In the genomic region with DNA sequence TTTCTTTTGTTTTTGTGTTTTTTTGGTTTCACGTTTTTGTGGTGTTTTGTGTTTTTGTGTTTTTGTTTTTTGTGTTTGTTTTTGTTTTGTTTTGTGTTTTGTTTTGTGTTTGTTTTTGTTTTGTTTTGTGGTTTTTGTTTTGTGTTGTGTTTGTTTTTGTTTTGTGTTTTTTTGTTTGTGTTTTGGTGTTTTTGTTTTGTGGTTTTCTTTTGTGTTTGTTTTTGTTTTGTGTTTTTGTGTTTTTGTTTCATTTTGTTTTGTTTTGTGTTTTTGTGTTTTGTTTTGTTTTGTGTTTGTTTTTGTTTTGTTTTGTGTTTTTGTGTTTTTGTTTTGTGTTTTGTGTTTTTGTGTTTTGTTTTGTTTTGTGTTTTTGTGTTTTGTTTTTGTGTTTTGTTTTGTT, we compare ENCODE assay signal across 25 cellular contexts. TPM values are rescaled to one million over a fixed set of nuclear protein-coding genes. Genes with fewer than 3 reads are reported as not detected.
DNase-seq lines count a peak whose midpoint lies in the region; ATAC-seq, FAIRE-seq and TF ChIP-seq lines count a peak whose summit lies in the region.
"Had no signal": no experiment of that assay in that cellular context is flagged by ENCODE, and none has a peak within 500 bp of the region (broad histone marks: within the 10 kb centered on the region; RNA-seq: fewer than 3 reads in every experiment).

No MANE protein-coding gene starts in this region.

- H3K27ac Mint-ChIP-seq in activated T-helper 1 cell treated with anti-CD3 and anti-CD28 coated beads, Interleukin-12 subunit alpha, Interleukin-12 subunit beta, Interleukin-2, Interleukin-4 antibody, amounts not matched to agents 30 ng/mL and 10 ng/mL and 1 ng/mL, durations not matched to agents 14 hours and 24 hours and 36 hours = peak overlapping the region; percentile 24
- peak overlapping the region; percentile 32 for H3K27ac Mint-ChIP-seq in endothelial cell (ENCODE audit: unreplicated experiment)
- H3K27ac Mint-ChIP-seq: T-helper 17 cell had no signal

- H3K27ac ChIP-seq in HepG2 (ENCODE audit: extremely low read length, insufficient read depth, low read length) (no peak overlapping the region), right lobe of liver (no peak overlapping the region), foreskin keratinocyte (no peak overlapping the region)
- H3K27ac ChIP-seq: C4-2B, coronary artery, esophagus muscularis mucosa, hepatocyte, SK-N-MC, thoracic aorta, vagina had no signal

- POLR2A ChIA-PET in HepG2 (lab: Yijun Ruan, JAX) = no interaction called here

- DNase-seq in HepG2 (ENCODE audit: low spot score) (no peak), right lobe of liver (no peak), endothelial cell (ENCODE audit: low spot score) (no peak), foreskin keratinocyte (no peak), LoVo (ENCODE audit: low spot score) (no peak), NCI-H748 (lab: John Stamatoyannopoulos, UW; ENCODE audit: unreplicated experiment) (no peak)
- DNase-seq in activated T-helper 1 cell treated with anti-CD3 and anti-CD28 coated beads, Interleukin-12 subunit alpha, Interleukin-12 subunit beta, Interleukin-2, Interleukin-4 antibody, amounts not matched to agents 30 ng/mL and 10 ng/mL and 1 ng/mL, durations not matched to agents 14 hours and 24 hours and 36 hours (ENCODE audit: low spot score) = no peak
- DNase-seq: IMR-90; mesendoderm; NCI-H1092 treated with DMSO at 0.1 percent for 48 hours; NCI-H2029 treated with DMSO at 0.1 percent for 48 hours; NCI-H226; NCI-H774; small intestine; stimulated activated CD4-positive, alpha-beta T cell treated with anti-CD3 and anti-CD28 coated beads, Interleukin-2, amount 100 ng/mL, for 24 hours; T-helper 17 cell had no signal

- no peak overlapping the region for H2AFZ ChIP-seq in HepG2 (ENCODE audit: low read length)
- H2AFZ ChIP-seq: hepatocyte had no signal

- intact Hi-C loops in HepG2 (cut with micrococcal nuclease; ENCODE audit: unreplicated experiment) (no loop called here), right lobe of liver (cut with DNase I) (no loop called here)
- intact Hi-C loops in activated T-helper 1 cell treated with anti-CD3 and anti-CD28 coated beads, Interleukin-12 subunit alpha, Interleukin-12 subunit beta, Interleukin-2, Interleukin-4 antibody, amounts not matched to agents 30 ng/mL and 10 ng/mL and 1 ng/mL, durations not matched to agents 14 hours and 24 hours and 36 hours (cut with micrococcal nuclease) = no loop called here

- peaks cover 7% of the 10 kb centered on the region for H3K9me3 Mint-ChIP-seq in activated T-helper 1 cell treated with anti-CD3 and anti-CD28 coated beads, Interleukin-12 subunit alpha, Interleukin-12 subunit beta, Interleukin-2, Interleukin-4 antibody, amounts not matched to agents 30 ng/mL and 10 ng/mL and 1 ng/mL, durations not matched to agents 14 hours and 24 hours and 36 hours
- peaks cover 41% of the 10 kb centered on the region for H3K9me3 Mint-ChIP-seq in endothelial cell (ENCODE audit: unreplicated experiment)

- no peaks in the 10 kb centered on the region for H3K36me3 Mint-ChIP-seq in activated T-helper 1 cell treated with anti-CD3 and anti-CD28 coated beads, Interleukin-12 subunit alpha, Interleukin-12 subunit beta, Interleukin-2, Interleukin-4 antibody, amounts not matched to agents 30 ng/mL and 10 ng/mL and 1 ng/mL, durations not matched to agents 14 hours and 24 hours and 36 hours (ENCODE audit: low read depth)
- H3K36me3 Mint-ChIP-seq in endothelial cell (ENCODE audit: low read depth, unreplicated experiment) = peaks cover 16% of the 10 kb centered on the region

- H3K4me3 ChIP-seq in HepG2 (replicated peaks in 1 of 3; ENCODE audit: insufficient read depth in 1 of 3, low read depth in 2 of 3, low read length in 3 of 3) (no peak overlapping the region), right lobe of liver (no peak overlapping the region)
- H3K4me3 ChIP-seq: coronary artery, esophagus muscularis mucosa, hepatocyte, SK-N-MC, thoracic aorta, vagina had no signal

- no peaks in the 10 kb centered on the region for H4K20me1 ChIP-seq in HepG2 (ENCODE audit: insufficient read depth, low read length)

- H3K4me1 Mint-ChIP-seq in activated T-helper 1 cell treated with anti-CD3 and anti-CD28 coated beads, Interleukin-12 subunit alpha, Interleukin-12 subunit beta, Interleukin-2, Interleukin-4 antibody, amounts not matched to agents 30 ng/mL and 10 ng/mL and 1 ng/mL, durations not matched to agents 14 hours and 24 hours and 36 hours (ENCODE audit: low read depth) = peaks cover 9% of the 10 kb centered on the region
- no peaks in the 10 kb centered on the region for H3K4me1 Mint-ChIP-seq in endothelial cell (ENCODE audit: unreplicated experiment)
- H3K4me1 Mint-ChIP-seq: T-helper 17 cell had no signal

- TF ChIP-seq CTCF in HepG2 (CRISPR knock-in tag; IDR thresholded peaks at IDR 0.05) (no peak), right lobe of liver (IDR thresholded peaks at IDR 0.05) (no peak), endothelial cell (IDR thresholded peaks at IDR 0.05; ENCODE audit: unreplicated experiment) (no peak), foreskin keratinocyte (conservative IDR thresholded peaks at IDR 0.05) (no peak)

- no peak for TF ChIP-seq RAD21 in HepG2 (CRISPR knock-in tag; IDR thresholded peaks at IDR 0.05)

- peaks cover 6% of the 10 kb centered on the region for H3K27me3 Mint-ChIP-seq in activated T-helper 1 cell treated with anti-CD3 and anti-CD28 coated beads, Interleukin-12 subunit alpha, Interleukin-12 subunit beta, Interleukin-2, Interleukin-4 antibody, amounts not matched to agents 30 ng/mL and 10 ng/mL and 1 ng/mL, durations not matched to agents 14 hours and 24 hours and 36 hours (ENCODE audit: insufficient read depth)
- H3K27me3 Mint-ChIP-seq in endothelial cell (ENCODE audit: unreplicated experiment) = peaks cover 31% of the 10 kb centered on the region
- H3K27me3 Mint-ChIP-seq: T-helper 17 cell had no signal

- H3K9ac ChIP-seq in HepG2 (ENCODE audit: insufficient read depth, low read depth, low read length) = no peak overlapping the region

- H3K4me1 ChIP-seq in HepG2 (ENCODE audit: insufficient read depth, low read length) (no peaks in the 10 kb centered on the region), right lobe of liver (no peaks in the 10 kb centered on the region), foreskin keratinocyte (no peaks in the 10 kb centered on the region)
- H3K4me1 ChIP-seq: esophagus muscularis mucosa, vagina had no signal

- in situ Hi-C loops in HepG2 (cut with HindIII; ENCODE audit: extremely low pct_ligation_motif_present, low pct_unique_long_range_greater_than_20kb) = no loop called here

- peaks cover 0 to 3% of the 10 kb centered on the region in 2 experiments; a peak in 1 of 5 replicates for H3K27me3 ChIP-seq in HepG2 (ENCODE audit: control insufficient read depth in 1 of 2, insufficient read depth in 2 of 2, low read length in 2 of 2)
- H3K27me3 ChIP-seq in right lobe of liver = no peaks in the 10 kb centered on the region
- H3K27me3 ChIP-seq in foreskin keratinocyte = no peaks in the 10 kb centered on the region
- H3K27me3 ChIP-seq: hepatocyte, vagina had no signal

- peak; percentile 86 for FAIRE-seq in HepG2 (lab: Jason Lieb, UNC)

- TF ChIP-seq POLR2A in HepG2 (IDR thresholded peaks at IDR 0.05; ENCODE audit: insufficient read depth in 1 of 2, low read depth in 2 of 2, low read length in 2 of 2) = no peak
- no peak for TF ChIP-seq POLR2A in right lobe of liver (IDR thresholded peaks at IDR 0.05)

- TF ChIP-seq EP300 in HepG2 (IDR thresholded peaks at IDR 0.05; ENCODE audit: low read depth in 2 of 2, low read length in 2 of 2) (no peak), HepG2 (CRISPR knock-in tag; IDR thresholded peaks at IDR 0.05; ENCODE audit: borderline replicate concordance) (no peak)

- CTCF ChIA-PET in HepG2 (lab: Yijun Ruan, JAX; ENCODE audit: low intra/inter-chr PET ratio, low total read pairs) = no interaction called here

- ATAC-seq in HepG2 (no peak), right lobe of liver (no peak), foreskin keratinocyte (no peak)
- ATAC-seq: left lobe of liver, T-helper 17 cell had no signal

- H3K4me2 ChIP-seq in HepG2 (ENCODE audit: low read depth, low read length) = no peak overlapping the region
- H3K4me2 ChIP-seq: hepatocyte had no signal

- 11% methylated on average over 1 of the region's 1 CpG for WGBS in HepG2 (ENCODE audit: low lambda C conversion rate)
- WGBS in right lobe of liver (ENCODE audit: insufficient coverage, low coverage, low lambda C conversion rate, missing lambda C conversion rate) = 70% methylated on average over 1 of the region's 1 CpG

- H3K4me3 Mint-ChIP-seq in activated T-helper 1 cell treated with anti-CD3 and anti-CD28 coated beads, Interleukin-12 subunit alpha, Interleukin-12 subunit beta, Interleukin-2, Interleukin-4 antibody, amounts not matched to agents 30 ng/mL and 10 ng/mL and 1 ng/mL, durations not matched to agents 14 hours and 24 hours and 36 hours = no peak overlapping the region
- H3K4me3 Mint-ChIP-seq in endothelial cell (ENCODE audit: unreplicated experiment) = peak overlapping the region; percentile 12
- H3K4me3 Mint-ChIP-seq: T-helper 17 cell had no signal

- no peaks in the 10 kb centered on the region for H3K9me3 ChIP-seq in HepG2 (ENCODE audit: low read length)
- H3K9me3 ChIP-seq in right lobe of liver = no peaks in the 10 kb centered on the region
- H3K9me3 ChIP-seq: esophagus muscularis mucosa, thoracic aorta, vagina had no signal

- H3K36me3 ChIP-seq in HepG2 (replicated peaks in 1 of 2; ENCODE audit: control insufficient read depth in 1 of 2, insufficient read depth in 2 of 2, low read length in 2 of 2) (no peaks in the 10 kb centered on the region), right lobe of liver (no peaks in the 10 kb centered on the region)
- H3K36me3 ChIP-seq: esophagus muscularis mucosa, thoracic aorta, vagina had no signal

- no TSS peak for BruUV-seq in HepG2 (replicated peaks; lab: Mats Ljungman, UMichigan)

- no peaks in the 10 kb centered on the region for H3K79me2 ChIP-seq in HepG2 (ENCODE audit: insufficient read depth, low read length)
- H3K79me2 ChIP-seq: hepatocyte had no signal

RNA-seq across cellular contexts. Expression of gene CSF2RA, which starts 20.9 kb away (rescaled TPM):
- total RNA-seq in HepG2 (2016; rRNA removed; fragmentation: Illumina TruSeq; extraction: Trizol) (not detected in 2 replicates), right lobe of liver (1 to 10 TPM; 1.4 to 4.0 (median 2.5) TPM), endothelial cell (ENCODE audit: unreplicated experiment) (not detected), foreskin keratinocyte (0.10 TPM in 1 of 2 replicates, not detected in the other)
- total RNA-seq in HepG2 (2016; cell fraction: cytosol; rRNA removed; fragmentation: Illumina TruSeq; extraction: Trizol; ENCODE audit: low read depth) = not detected in 2 replicates
- total RNA-seq in HepG2 (2016; cell fraction: insoluble cytoplasmic fraction; rRNA removed; fragmentation: Illumina TruSeq; extraction: Trizol) = not detected in 2 replicates
- total RNA-seq in HepG2 (2016; cell fraction: membrane; rRNA removed; fragmentation: Illumina TruSeq; extraction: Trizol) = not detected in 2 replicates
- total RNA-seq in HepG2 (2016; cell fraction: nucleus; rRNA removed; fragmentation: Illumina TruSeq; extraction: Trizol) = not detected in 2 replicates
- polyA plus RNA-seq in HepG2 (2011; rRNA removed) (not detected in 2 replicates), foreskin keratinocyte (not detected in 2 replicates)
- not detected in 2 replicates for polyA plus RNA-seq in HepG2 (2011; cell fraction: cytosol; rRNA removed)
- polyA plus RNA-seq in HepG2 (2011; cell fraction: nucleus; rRNA removed) = not detected in 2 replicates
- not detected in 2 replicates for polyA plus RNA-seq in HepG2 (2012)
- polyA plus RNA-seq in HepG2 (2016; cell fraction: cytosol; fragmentation: Illumina TruSeq; extraction: Trizol; ENCODE audit: low read depth) = not detected in 2 replicates
- not detected in 2 replicates for polyA plus RNA-seq in HepG2 (2016; cell fraction: insoluble cytoplasmic fraction; fragmentation: Illumina TruSeq; extraction: Trizol; ENCODE audit: low read depth)
- not detected in 2 replicates for polyA plus RNA-seq in HepG2 (2016; cell fraction: membrane; fragmentation: Illumina TruSeq; extraction: Trizol; ENCODE audit: low read depth)
- not detected in 2 replicates for polyA plus RNA-seq in HepG2 (2016; cell fraction: nucleus; fragmentation: Illumina TruSeq; extraction: Trizol; ENCODE audit: insufficient read depth, low read depth)
- 76.1 TPM in 1 of 2 replicates, not detected in the other for polyA minus RNA-seq in HepG2 (2011; rRNA and poly(A)+ RNA removed; ENCODE audit: low replicate concordance)
- 2.1 TPM in 1 of 2 replicates, not detected in the other for polyA minus RNA-seq in HepG2 (2011; cell fraction: cytosol; rRNA and poly(A)+ RNA removed)
- polyA minus RNA-seq in HepG2 (2011; cell fraction: nucleus; rRNA and poly(A)+ RNA removed) = 1.2 TPM in 1 of 2 replicates, not detected in the other
- total RNA-seq in activated T-helper 1 cell treated with anti-CD3 and anti-CD28 coated beads, Interleukin-12 subunit alpha, Interleukin-12 subunit beta, Interleukin-2, Interleukin-4 antibody, amounts not matched to agents 30 ng/mL and 10 ng/mL and 1 ng/mL, durations not matched to agents 14 hours and 24 hours and 36 hours = 0.24 and 0.52 TPM in 2 replicates
- total RNA-seq: IMR-90, renal cortical epithelial cell had no signal
- polyA plus RNA-seq: IMR-90 had no signal

RNA-seq across cellular contexts. Expression of gene IL3RA, which starts 47.0 kb away (rescaled TPM):
- not detected in 2 replicates for total RNA-seq in HepG2 (2016; rRNA removed; fragmentation: Illumina TruSeq; extraction: Trizol)
- total RNA-seq in HepG2 (2016; cell fraction: cytosol; rRNA removed; fragmentation: Illumina TruSeq; extraction: Trizol; ENCODE audit: low read depth) = not detected in 2 replicates
- total RNA-seq in HepG2 (2016; cell fraction: insoluble cytoplasmic fraction; rRNA removed; fragmentation: Illumina TruSeq; extraction: Trizol) = not detected in 2 replicates
- total RNA-seq in HepG2 (2016; cell fraction: membrane; rRNA removed; fragmentation: Illumina TruSeq; extraction: Trizol) = not detected in 2 replicates
- total RNA-seq in HepG2 (2016; cell fraction: nucleus; rRNA removed; fragmentation: Illumina TruSeq; extraction: Trizol) = not detected in 2 replicates
- not detected in 2 replicates for polyA plus RNA-seq in HepG2 (2011; rRNA removed)
- polyA plus RNA-seq in HepG2 (2011; cell fraction: cytosol; rRNA removed) = not detected in 2 replicates
- polyA plus RNA-seq in HepG2 (2011; cell fraction: nucleus; rRNA removed) = not detected in 2 replicates
- polyA plus RNA-seq in HepG2 (2012) = 0.11 and 0.40 TPM in 2 replicates
- polyA plus RNA-seq in HepG2 (2016; cell fraction: cytosol; fragmentation: Illumina TruSeq; extraction: Trizol; ENCODE audit: low read depth) = not detected in 2 replicates
- not detected in 2 replicates for polyA plus RNA-seq in HepG2 (2016; cell fraction: insoluble cytoplasmic fraction; fragmentation: Illumina TruSeq; extraction: Trizol; ENCODE audit: low read depth)
- not detected in 2 replicates for polyA plus RNA-seq in HepG2 (2016; cell fraction: membrane; fragmentation: Illumina TruSeq; extraction: Trizol; ENCODE audit: low read depth)
- not detected in 2 replicates for polyA plus RNA-seq in HepG2 (2016; cell fraction: nucleus; fragmentation: Illumina TruSeq; extraction: Trizol; ENCODE audit: insufficient read depth, low read depth)
- polyA minus RNA-seq in HepG2 (2011; rRNA and poly(A)+ RNA removed; ENCODE audit: low replicate concordance) = 0.52 TPM in 1 of 2 replicates, not detected in the other
- not detected in 2 replicates for polyA minus RNA-seq in HepG2 (2011; cell fraction: cytosol; rRNA and poly(A)+ RNA removed)
- polyA minus RNA-seq in HepG2 (2011; cell fraction: nucleus; rRNA and poly(A)+ RNA removed) = not detected in 2 replicates
- total RNA-seq in right lobe of liver = 1 to 10 TPM in 1 of 6 experiments, under 1 TPM in 5; 0.42 to 1.7 (median 0.69) TPM
- total RNA-seq in activated T-helper 1 cell treated with anti-CD3 and anti-CD28 coated beads, Interleukin-12 subunit alpha, Interleukin-12 subunit beta, Interleukin-2, Interleukin-4 antibody, amounts not matched to agents 30 ng/mL and 10 ng/mL and 1 ng/mL, durations not matched to agents 14 hours and 24 hours and 36 hours = 4.2 and 5.3 TPM in 2 replicates
- 0.97 TPM for total RNA-seq in endothelial cell (ENCODE audit: unreplicated experiment)
- total RNA-seq in foreskin keratinocyte = not detected in 2 replicates
- polyA plus RNA-seq in foreskin keratinocyte = not detected in 2 replicates
- total RNA-seq: IMR-90, renal cortical epithelial cell had no signal
- polyA plus RNA-seq: IMR-90 had no signal
